25 cellular contexts compared by ENCODE assay signal in the genomic region with DNA sequence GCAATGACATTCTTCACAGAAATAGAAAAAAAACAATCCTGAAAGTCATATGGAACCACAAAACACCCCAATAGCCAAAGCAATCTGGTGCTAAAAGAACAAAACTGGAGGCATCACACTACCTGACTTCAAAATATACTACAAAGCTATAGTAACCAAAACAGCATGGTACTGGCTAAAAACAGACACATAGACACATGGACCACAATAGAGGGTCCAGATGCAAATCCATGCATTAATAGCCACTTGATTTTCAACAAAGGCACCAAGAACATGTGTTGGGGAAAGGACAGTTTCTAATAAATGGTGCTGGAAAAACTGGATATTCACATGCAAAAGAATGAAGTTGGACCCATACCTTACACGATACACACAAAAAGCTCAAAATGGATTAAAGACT. TPM values are rescaled to one million over a fixed set of nuclear protein-coding genes. Genes with fewer than 3 reads are reported as not detected.
DNase-seq lines count a peak whose midpoint lies in the region; ATAC-seq, FAIRE-seq and TF ChIP-seq lines count a peak whose summit lies in the region.
"Had no signal": no experiment of that assay in that cellular context is flagged by ENCODE, and none has a peak within 500 bp of the region (broad histone marks: within the 10 kb centered on the region; RNA-seq: fewer than 3 reads in every experiment).

No MANE protein-coding gene starts in this region.

- H3K36me3 ChIP-seq in HepG2 (replicated peaks in 1 of 2; ENCODE audit: control insufficient read depth in 1 of 2, insufficient read depth in 2 of 2, low read length in 2 of 2) (no peaks in the 10 kb centered on the region), right lobe of liver (no peaks in the 10 kb centered on the region), K562 (ENCODE audit: control insufficient read depth, insufficient read depth, low read length) (no peaks in the 10 kb centered on the region), upper lobe of right lung (no peaks in the 10 kb centered on the region)
- H3K36me3 ChIP-seq: BE2C, BLaER1 had no signal

- no peaks in the 10 kb centered on the region for H3K79me2 ChIP-seq in HepG2 (ENCODE audit: insufficient read depth, low read length)
- H3K79me2 ChIP-seq in K562 (ENCODE audit: control insufficient read depth, insufficient read depth, low read length): no peaks in the 10 kb centered on the region

- DNase-seq in HepG2 (ENCODE audit: low spot score) (no peak), right lobe of liver (no peak), K562 (ENCODE audit: extremely low read depth in 1 of 4, low spot score in 3 of 4) (no peak), upper lobe of right lung (no peak), NCI-H2196 treated with DMSO at 0.1 percent for 48 hours (lab: John Stamatoyannopoulos, UW; ENCODE audit: unreplicated experiment) (no peak)
- DNase-seq: ACHN; BE2C; C1 segment of cervical spinal cord; CD4-positive, alpha-beta memory T cell; CD4-positive, CD25-positive, alpha-beta regulatory T cell; CD8-positive, alpha-beta memory T cell; COR-L47; DMS 273 treated with DMSO at 0.1 percent for 48 hours; DMS153; DMS53; DMS79; DND-41; GF-D8 had no signal

- ATAC-seq in HepG2 (no peak), right lobe of liver (no peak), K562 (no peak), upper lobe of right lung (no peak)

- H3K27ac ChIP-seq in HepG2 (ENCODE audit: extremely low read length, insufficient read depth, low read length): no peak overlapping the region
- H3K27ac ChIP-seq in right lobe of liver: no peak overlapping the region
- no peak overlapping the region for H3K27ac ChIP-seq in K562 (ENCODE audit: extremely low read depth, low read depth, low read length)
- H3K27ac ChIP-seq in upper lobe of right lung: no peak overlapping the region
- H3K27ac ChIP-seq: 22Rv1, BLaER1 had no signal

- H3K27me3 ChIP-seq in HepG2 (ENCODE audit: control insufficient read depth in 1 of 2, insufficient read depth in 2 of 2, low read length in 2 of 2) (no peaks in the 10 kb centered on the region), right lobe of liver (no peaks in the 10 kb centered on the region), K562 (ENCODE audit: control insufficient read depth in 2 of 2, insufficient read depth in 2 of 2, low read length in 2 of 2) (peaks cover 0 to 18% of the 10 kb centered on the region in 2 experiments; a peak in 3 of 5 replicates), upper lobe of right lung (no peaks in the 10 kb centered on the region)
- H3K27me3 ChIP-seq: BE2C, BLaER1 had no signal

- H3K4me2 ChIP-seq in HepG2 (ENCODE audit: low read depth, low read length) (no peak overlapping the region), K562 (ENCODE audit: insufficient read depth, low read length) (no peak overlapping the region)
- H3K4me2 ChIP-seq: BLaER1 had no signal

- TF ChIP-seq EP300 in HepG2 (IDR thresholded peaks at IDR 0.05; ENCODE audit: low read depth in 2 of 2, low read length in 2 of 2): no peak
- TF ChIP-seq EP300 in HepG2 (CRISPR knock-in tag; IDR thresholded peaks at IDR 0.05; ENCODE audit: borderline replicate concordance): no peak
- no peak for TF ChIP-seq EP300 in K562 (IDR thresholded peaks at IDR 0.05; ENCODE audit: low read length)

- H3K9ac ChIP-seq in HepG2 (ENCODE audit: insufficient read depth, low read depth, low read length) (no peak overlapping the region), K562 (ENCODE audit: insufficient read depth in 1 of 2, low read depth in 2 of 2, low read length in 2 of 2) (no peak overlapping the region)
- H3K9ac ChIP-seq: BLaER1 had no signal

- WGBS in HepG2 (ENCODE audit: low lambda C conversion rate): 83% methylated on average over 1 of the region's 1 CpG
- 100% methylated on average over 1 of the region's 1 CpG for WGBS in right lobe of liver (ENCODE audit: insufficient coverage, low coverage, low lambda C conversion rate, missing lambda C conversion rate)
- WGBS in K562 (ENCODE audit: insufficient coverage, low coverage, missing lambda C conversion rate): 0% methylated on average over 1 of the region's 1 CpG

- H3K9me1 ChIP-seq in K562 (ENCODE audit: control insufficient read depth, insufficient read depth, low read length): no peaks in the 10 kb centered on the region

- FAIRE-seq in HepG2 (lab: Jason Lieb, UNC) (no peak), K562 (lab: Jason Lieb, UNC) (no peak)
- FAIRE-seq: G401.6, GM12891, GM19239 had no signal

- no peaks in the 10 kb centered on the region for H3K9me3 ChIP-seq in HepG2 (ENCODE audit: low read length)
- H3K9me3 ChIP-seq in right lobe of liver: no peaks in the 10 kb centered on the region
- no peaks in the 10 kb centered on the region for H3K9me3 ChIP-seq in K562 (replicated peaks; ENCODE audit: control insufficient read depth, insufficient read depth, low read depth, low read length)
- H3K9me3 ChIP-seq in upper lobe of right lung: no peaks in the 10 kb centered on the region
- H3K9me3 ChIP-seq: BE2C had no signal

- H4K20me1 ChIP-seq in HepG2 (ENCODE audit: insufficient read depth, low read length): no peaks in the 10 kb centered on the region; the same call in 1 of the 2 replicates
- no peaks in the 10 kb centered on the region for H4K20me1 ChIP-seq in K562 (replicated peaks; ENCODE audit: control insufficient read depth, insufficient read depth, low read length)
- H4K20me1 ChIP-seq: BLaER1 had no signal

- BruUV-seq in HepG2 (replicated peaks; lab: Mats Ljungman, UMichigan) (no TSS peak), K562 (replicated peaks; lab: Mats Ljungman, UMichigan) (no TSS peak)

- in situ Hi-C loops in HepG2 (cut with HindIII; ENCODE audit: extremely low pct_ligation_motif_present, low pct_unique_long_range_greater_than_20kb) (loop anchor here (10.0 kb wide), 1 partner anchor 167 kb away; a partner anchor contains a TSS), K562 (cut with MboI) (no loop called here)

- no peak overlapping the region for H2AFZ ChIP-seq in HepG2 (ENCODE audit: low read length)
- H2AFZ ChIP-seq in K562 (ENCODE audit: low read depth, low read length): no peak overlapping the region

- TF ChIP-seq CTCF in HepG2 (CRISPR knock-in tag; IDR thresholded peaks at IDR 0.05) (no peak), right lobe of liver (IDR thresholded peaks at IDR 0.05) (no peak), K562 (IDR thresholded peaks at IDR 0.05 in 2 of 3, conservative IDR thresholded peaks at IDR 0.05 in 1 of 3; ENCODE audit: insufficient read depth in 2 of 3, low read depth in 1 of 3, low read length in 3 of 3) (no peak), upper lobe of right lung (IDR thresholded peaks at IDR 0.05) (no peak)

- intact Hi-C loops in HepG2 (cut with micrococcal nuclease; ENCODE audit: unreplicated experiment): no loop called here
- intact Hi-C loops in right lobe of liver (cut with DNase I): loop anchor here in 1 of 2 donors (10.0 kb wide), 1 partner anchor 297 kb away; no protein-coding TSS in a partner anchor
- intact Hi-C loops in K562 (cut with micrococcal nuclease): no loop called here
- intact Hi-C loops in upper lobe of right lung (cut with DNase I): no loop called here

- H3K4me3 ChIP-seq in HepG2 (replicated peaks in 1 of 3; ENCODE audit: insufficient read depth in 1 of 3, low read depth in 2 of 3, low read length in 3 of 3): no peak overlapping the region
- no peak overlapping the region for H3K4me3 ChIP-seq in right lobe of liver
- no peak overlapping the region for H3K4me3 ChIP-seq in K562
- H3K4me3 ChIP-seq in upper lobe of right lung: no peak overlapping the region
- H3K4me3 ChIP-seq: BLaER1 had no signal

- POLR2A ChIA-PET in HepG2 (lab: Yijun Ruan, JAX) (no interaction called here), K562 (lab: Yijun Ruan, JAX) (interaction anchor here (0.7 kb wide), 1 partner anchor 522 kb away, joined by 3 read pairs; no protein-coding TSS in a partner anchor)

- peaks cover 21% of the 10 kb centered on the region for H3K4me1 ChIP-seq in HepG2 (ENCODE audit: insufficient read depth, low read length)
- H3K4me1 ChIP-seq in right lobe of liver: peaks cover 0 to 4% (median under 1%) of the 10 kb centered on the region in 4 donors
- H3K4me1 ChIP-seq in K562 (replicated peaks in 1 of 2; ENCODE audit: control insufficient read depth in 2 of 2, insufficient read depth in 2 of 2, low read length in 2 of 2): peaks cover 0 to 12% of the 10 kb centered on the region in 2 experiments; a peak in 2 of 5 replicates
- peaks cover 18% of the 10 kb centered on the region for H3K4me1 ChIP-seq in upper lobe of right lung

- CTCF ChIA-PET in HepG2 (lab: Yijun Ruan, JAX; ENCODE audit: low intra/inter-chr PET ratio, low total read pairs) (no interaction called here), K562 (lab: Yijun Ruan, JAX; ENCODE audit: low intra/inter-chr PET ratio) (no interaction called here)

- TF ChIP-seq POLR2A in HepG2 (IDR thresholded peaks at IDR 0.05; ENCODE audit: insufficient read depth in 1 of 2, low read depth in 2 of 2, low read length in 2 of 2) (no peak), right lobe of liver (IDR thresholded peaks at IDR 0.05) (no peak), K562 (conservative IDR thresholded peaks at IDR 0.05) (no peak)

- TF ChIP-seq RAD21 in HepG2 (CRISPR knock-in tag; IDR thresholded peaks at IDR 0.05): no peak
- no peak for TF ChIP-seq RAD21 in K562 (CRISPR knock-in tag; conservative IDR thresholded peaks at IDR 0.05 in 1 of 2, IDR thresholded peaks at IDR 0.05 in 1 of 2)

RNA-seq across cellular contexts. Expression of a gene that starts 27.9 kb away (rescaled TPM):
- total RNA-seq in HepG2 (2016; rRNA removed; fragmentation: Illumina TruSeq; extraction: Trizol): 0.40 TPM in 1 of 2 replicates, not detected in the other
- total RNA-seq in HepG2 (2016; cell fraction: cytosol; rRNA removed; fragmentation: Illumina TruSeq; extraction: Trizol; ENCODE audit: low read depth): 0.18 TPM in 1 of 2 replicates, not detected in the other
- 0.39 and 0.61 TPM in 2 replicates for total RNA-seq in HepG2 (2016; cell fraction: insoluble cytoplasmic fraction; rRNA removed; fragmentation: Illumina TruSeq; extraction: Trizol)
- total RNA-seq in HepG2 (2016; cell fraction: membrane; rRNA removed; fragmentation: Illumina TruSeq; extraction: Trizol): 0.24 and 0.25 TPM in 2 replicates
- 0.43 and 0.91 TPM in 2 replicates for total RNA-seq in HepG2 (2016; cell fraction: nucleus; rRNA removed; fragmentation: Illumina TruSeq; extraction: Trizol)
- polyA plus RNA-seq in HepG2 (2011; rRNA removed): 0.30 and 0.42 TPM in 2 replicates
- polyA plus RNA-seq in HepG2 (2011; cell fraction: cytosol; rRNA removed): 0.12 and 0.32 TPM in 2 replicates
- 3.5 and 3.6 TPM in 2 replicates for polyA plus RNA-seq in HepG2 (2011; cell fraction: nucleus; rRNA removed)
- 0.39 and 0.67 TPM in 2 replicates for polyA plus RNA-seq in HepG2 (2012)
- polyA plus RNA-seq in HepG2 (2016; cell fraction: cytosol; fragmentation: Illumina TruSeq; extraction: Trizol; ENCODE audit: low read depth): not detected in 2 replicates
- 0.09 TPM in 1 of 2 replicates, not detected in the other for polyA plus RNA-seq in HepG2 (2016; cell fraction: insoluble cytoplasmic fraction; fragmentation: Illumina TruSeq; extraction: Trizol; ENCODE audit: low read depth)
- not detected in 2 replicates for polyA plus RNA-seq in HepG2 (2016; cell fraction: membrane; fragmentation: Illumina TruSeq; extraction: Trizol; ENCODE audit: low read depth)
- polyA plus RNA-seq in HepG2 (2016; cell fraction: nucleus; fragmentation: Illumina TruSeq; extraction: Trizol; ENCODE audit: insufficient read depth, low read depth): 0.45 and 0.49 TPM in 2 replicates
- 0.09 and 1.2 TPM in 2 replicates for polyA minus RNA-seq in HepG2 (2011; rRNA and poly(A)+ RNA removed; ENCODE audit: low replicate concordance)
- not detected in 2 replicates for polyA minus RNA-seq in HepG2 (2011; cell fraction: cytosol; rRNA and poly(A)+ RNA removed)
- polyA minus RNA-seq in HepG2 (2011; cell fraction: nucleus; rRNA and poly(A)+ RNA removed): 1.4 and 2.1 TPM in 2 replicates
- total RNA-seq in right lobe of liver: not detected
- 4.9 and 7.8 TPM in 2 replicates for total RNA-seq in K562 (2011; cell fraction: chromatin; rRNA removed; ENCODE audit: low replicate concordance)
- total RNA-seq in K562 (2011; cell fraction: nucleolus; rRNA removed): 5.0 and 7.9 TPM in 2 replicates
- 4.7 and 5.7 TPM in 2 replicates for total RNA-seq in K562 (2011; cell fraction: nucleoplasm; rRNA removed)
- 0.33 and 1.2 TPM in 2 replicates for total RNA-seq in K562 (2014; rRNA removed)
- total RNA-seq in K562 (2014; rRNA removed; fragmentation: Illumina TruSeq; extraction: Trizol): 0.06 and 0.15 TPM in 2 replicates
- 0.11 and 0.14 TPM in 2 replicates for total RNA-seq in K562 (2015; rRNA removed; fragmentation: Illumina TruSeq; extraction: Trizol)
- 0.27 and 0.38 TPM in 2 replicates for total RNA-seq in K562 (2021)
- polyA plus RNA-seq in K562 (2011; rRNA removed): 0.34 and 0.99 TPM in 2 replicates
- 0.35 and 0.67 TPM in 2 replicates for polyA plus RNA-seq in K562 (2011; cell fraction: cytosol; rRNA removed)
- polyA plus RNA-seq in K562 (2011; cell fraction: nucleus; rRNA removed): 1.3 and 4.0 TPM in 2 replicates
- polyA plus RNA-seq in K562 (2012): 0.12 and 0.68 TPM in 2 replicates
- polyA plus RNA-seq in K562 (2014; fragmentation: Illumina TruSeq; extraction: Trizol): 0.21 TPM in 2 replicates
- not detected for polyA plus RNA-seq in K562 (2014; fragmentation: Nextera tagmentation; extraction: Ambion mirVana)
- polyA plus RNA-seq in K562 (2014; rRNA removed): 0.07 and 0.36 TPM in 2 replicates
- polyA minus RNA-seq in K562 (2011; rRNA and poly(A)+ RNA removed): 0.24 and 1.5 TPM in 2 replicates
- polyA minus RNA-seq in K562 (2011; cell fraction: cytosol; rRNA and poly(A)+ RNA removed): 1.7 and 1.9 TPM in 2 replicates
- 1.1 and 1.3 TPM in 2 replicates for polyA minus RNA-seq in K562 (2011; cell fraction: nucleus; rRNA and poly(A)+ RNA removed)
- total RNA-seq in upper lobe of right lung: not detected
- total RNA-seq: Daoy had no signal
- polyA plus RNA-seq: CD14-positive monocyte; CD4-positive, alpha-beta memory T cell; CD8-positive, alpha-beta memory T cell had no signal
